ENCODE assay signal across 8 cellular contexts in genomic region chr9:113602126-113603119, GRCh38.
DNase-seq lines count a peak whose midpoint lies in the region; ATAC-seq, FAIRE-seq and TF ChIP-seq lines count a peak whose summit lies in the region.

No MANE protein-coding gene starts in this region.

- H3K27ac ChIP-seq in DOHH2 (ENCODE audit: low read depth, low read length) (peak overlapping the region; percentile 13; the same call in 1 of the 2 replicates), SU-DHL-6 (ENCODE audit: low read depth, low read length) (0 out of 2 replicates have a peak overlapping the region, but pooled peaks have one; percentile 28)
- H3K27ac ChIP-seq in naive thymus-derived CD4-positive, alpha-beta T cell (ENCODE audit: low read depth, low read length): no peak overlapping the region

- H3K36me3 Mint-ChIP-seq in dendritic cell treated with granulocyte-macrophage colony-stimulating factor and Interleukin-4, amounts not matched to agents 40 ng/mL and 50 ng/mL, for 4 days (ENCODE audit: low read depth): peaks cover 8% of the 10 kb centered on the region
- H3K36me3 Mint-ChIP-seq in naive thymus-derived CD4-positive, alpha-beta T cell: peaks cover 0 to 3% (median 0%) of the 10 kb centered on the region in 5 donors

- CTCF ChIA-PET in naive thymus-derived CD4-positive, alpha-beta T cell (lab: Charles Lee): interaction anchor here (0.7 to 1.6 kb wide), 3 partner anchors 14 to 157 kb away, joined by 3 read pairs; no protein-coding TSS in a partner anchor

- H3K9me3 Mint-ChIP-seq in dendritic cell treated with granulocyte-macrophage colony-stimulating factor and Interleukin-4, amounts not matched to agents 40 ng/mL and 50 ng/mL, for 4 days: no peaks in the 10 kb centered on the region
- no peaks in the 10 kb centered on the region for H3K9me3 Mint-ChIP-seq in naive thymus-derived CD4-positive, alpha-beta T cell

- intact Hi-C loops in dendritic cell treated with granulocyte-macrophage colony-stimulating factor and Interleukin-4, amounts not matched to agents 40 ng/mL and 50 ng/mL, for 4 days (cut with micrococcal nuclease): no loop called here
- intact Hi-C loops in naive thymus-derived CD4-positive, alpha-beta T cell (cut with micrococcal nuclease): no loop called here

- H3K9ac ChIP-seq in SU-DHL-6 (ENCODE audit: low read length): no peak overlapping the region; the same call in 1 of the 2 replicates

- peak overlapping the region; percentile 66 for H3K27ac Mint-ChIP-seq in dendritic cell treated with granulocyte-macrophage colony-stimulating factor and Interleukin-4, amounts not matched to agents 40 ng/mL and 50 ng/mL, for 4 days
- no peak overlapping the region for H3K27ac Mint-ChIP-seq in naive thymus-derived CD4-positive, alpha-beta T cell

- H3K4me1 ChIP-seq in DOHH2 (ENCODE audit: control insufficient read depth, low read length): peaks cover 33% of the 10 kb centered on the region
- H3K4me1 ChIP-seq in naive thymus-derived CD4-positive, alpha-beta T cell (ENCODE audit: control insufficient read depth in 2 of 2, insufficient read depth in 2 of 2, low read length in 2 of 2): no peaks in the 10 kb centered on the region

- H3K4me3 ChIP-seq in DOHH2 (ENCODE audit: low read length) (peak overlapping the region; percentile 41), SU-DHL-6 (ENCODE audit: insufficient read depth, low read length, poor library complexity, severe bottlenecking) (no peak overlapping the region)
- no peak overlapping the region for H3K4me3 ChIP-seq in naive thymus-derived CD4-positive, alpha-beta T cell (ENCODE audit: low read length)

- H3K4me3 Mint-ChIP-seq in dendritic cell treated with granulocyte-macrophage colony-stimulating factor and Interleukin-4, amounts not matched to agents 40 ng/mL and 50 ng/mL, for 4 days: no peak overlapping the region
- H3K4me3 Mint-ChIP-seq in naive thymus-derived CD4-positive, alpha-beta T cell: peak overlapping the region in 1 of 10 donors; percentile 35

- no peak for TF ChIP-seq CTCF in DOHH2 (IDR thresholded peaks at IDR 0.05; ENCODE audit: low read depth, low read length, poor library complexity, severe bottlenecking)
- no peak for TF ChIP-seq CTCF in SU-DHL-6 (IDR thresholded peaks at IDR 0.05; ENCODE audit: insufficient read depth, low read length, poor library complexity, severe bottlenecking)

- no peaks in the 10 kb centered on the region for H3K9me3 ChIP-seq in DOHH2 (ENCODE audit: control insufficient read depth, insufficient read depth, low read length)
- no peaks in the 10 kb centered on the region for H3K9me3 ChIP-seq in SU-DHL-6 (ENCODE audit: insufficient read depth, low read length)
- no peaks in the 10 kb centered on the region for H3K9me3 ChIP-seq in naive thymus-derived CD4-positive, alpha-beta T cell (ENCODE audit: control insufficient read depth in 2 of 3, low read length in 3 of 3)

- H3K9me2 ChIP-seq in DOHH2 (replicated peaks; ENCODE audit: control insufficient read depth, low read length): no peaks in the 10 kb centered on the region
- no peaks in the 10 kb centered on the region for H3K9me2 ChIP-seq in SU-DHL-6 (replicated peaks; ENCODE audit: insufficient read depth, low read length)

- DNase-seq in M059J (ENCODE audit: low read depth) (peak; percentile 84), urothelium cell line (ENCODE audit: low spot score) (peak; percentile 84), NCI-H510A treated with DMSO at 0.1 percent for 48 hours (lab: John Stamatoyannopoulos, UW) (no peak)
- peak in 1 of 9 donors; percentile 74 for DNase-seq in naive thymus-derived CD4-positive, alpha-beta T cell

- H3K27me3 ChIP-seq in DOHH2 (ENCODE audit: control insufficient read depth, low read length) (no peaks in the 10 kb centered on the region), SU-DHL-6 (ENCODE audit: low read length) (no peaks in the 10 kb centered on the region)
- no peaks in the 10 kb centered on the region for H3K27me3 ChIP-seq in naive thymus-derived CD4-positive, alpha-beta T cell (ENCODE audit: control insufficient read depth in 2 of 2, insufficient read depth in 2 of 2, low read length in 2 of 2)

- peak overlapping the region; percentile 60 for H3K4me2 ChIP-seq in DOHH2 (ENCODE audit: low read length)
- H3K4me2 ChIP-seq in SU-DHL-6 (ENCODE audit: low read depth, low read length, poor library complexity, severe bottlenecking): peak overlapping the region; percentile 29

- no peaks in the 10 kb centered on the region for H3F3A ChIP-seq in DOHH2 (ENCODE audit: control insufficient read depth, insufficient read depth)
- no peaks in the 10 kb centered on the region for H3F3A ChIP-seq in SU-DHL-6 (ENCODE audit: insufficient read depth)

- ATAC-seq in GM21723 (IDR thresholded peaks at IDR 0.05; ENCODE audit: unreplicated experiment): peak; percentile 85
- ATAC-seq in naive thymus-derived CD4-positive, alpha-beta T cell: peak; percentile 48

- H3K36me3 ChIP-seq in DOHH2 (ENCODE audit: control insufficient read depth, low read length): no peaks in the 10 kb centered on the region
- no peaks in the 10 kb centered on the region for H3K36me3 ChIP-seq in SU-DHL-6 (ENCODE audit: low read length)
- H3K36me3 ChIP-seq in naive thymus-derived CD4-positive, alpha-beta T cell (ENCODE audit: control insufficient read depth in 2 of 3, insufficient read depth in 3 of 3, low read length in 3 of 3): peaks cover 0 to 8% (median 0%) of the 10 kb centered on the region in 3 experiments

- peak overlapping the region; percentile 53 for H2AFZ ChIP-seq in SU-DHL-6 (ENCODE audit: low read depth, low read length, severe bottlenecking)

- FAIRE-seq in urothelium cell line (lab: Jason Lieb, UNC): peak; percentile 65

- POLR2A ChIA-PET in naive thymus-derived CD4-positive, alpha-beta T cell (lab: Charles Lee): no interaction called here

- H4K20me1 ChIP-seq in DOHH2 (ENCODE audit: control insufficient read depth, insufficient read depth, low read depth, low read length) (no peaks in the 10 kb centered on the region), SU-DHL-6 (ENCODE audit: low read depth, low read length) (no peaks in the 10 kb centered on the region)

- H3K27me3 Mint-ChIP-seq in dendritic cell treated with granulocyte-macrophage colony-stimulating factor and Interleukin-4, amounts not matched to agents 40 ng/mL and 50 ng/mL, for 4 days: peaks cover 6% of the 10 kb centered on the region
- no peaks in the 10 kb centered on the region for H3K27me3 Mint-ChIP-seq in naive thymus-derived CD4-positive, alpha-beta T cell

- H3K4me1 Mint-ChIP-seq in dendritic cell treated with granulocyte-macrophage colony-stimulating factor and Interleukin-4, amounts not matched to agents 40 ng/mL and 50 ng/mL, for 4 days (ENCODE audit: low read depth): peaks cover 32% of the 10 kb centered on the region
- H3K4me1 Mint-ChIP-seq in naive thymus-derived CD4-positive, alpha-beta T cell: peaks cover 0 to 6% (median 0%) of the 10 kb centered on the region in 7 donors

- H3K79me2 ChIP-seq in DOHH2 (ENCODE audit: control insufficient read depth, low read length): no peaks in the 10 kb centered on the region
- no peaks in the 10 kb centered on the region for H3K79me2 ChIP-seq in SU-DHL-6 (ENCODE audit: insufficient read depth, low read length)
